8 cellular contexts compared by ENCODE assay signal in genomic region chr19:43595999-43596841, GRCh38. TPM values are rescaled to one million over a fixed set of nuclear protein-coding genes. Genes with fewer than 3 reads are reported as not detected.
DNase-seq lines count a peak whose midpoint lies in the region; ATAC-seq and TF ChIP-seq lines count a peak whose summit lies in the region.

A gene with protein sequence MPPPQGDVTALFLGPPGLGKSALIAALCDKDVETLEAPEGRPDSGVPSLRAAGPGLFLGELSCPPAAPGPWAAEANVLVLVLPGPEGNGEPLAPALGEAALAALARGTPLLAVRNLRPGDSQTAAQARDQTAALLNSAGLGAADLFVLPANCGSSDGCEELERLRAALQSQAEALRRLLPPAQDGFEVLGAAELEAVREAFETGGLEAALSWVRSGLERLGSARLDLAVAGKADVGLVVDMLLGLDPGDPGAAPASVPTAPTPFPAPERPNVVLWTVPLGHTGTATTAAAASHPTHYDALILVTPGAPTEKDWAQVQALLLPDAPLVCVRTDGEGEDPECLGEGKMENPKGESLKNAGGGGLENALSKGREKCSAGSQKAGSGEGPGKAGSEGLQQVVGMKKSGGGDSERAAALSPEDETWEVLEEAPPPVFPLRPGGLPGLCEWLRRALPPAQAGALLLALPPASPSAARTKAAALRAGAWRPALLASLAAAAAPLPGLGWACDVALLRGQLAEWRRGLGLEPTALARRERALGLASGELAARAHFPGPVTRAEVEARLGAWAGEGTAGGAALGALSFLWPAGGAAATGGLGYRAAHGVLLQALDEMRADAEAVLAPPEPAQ (minus strand): TSS chr19:43596134. CDS start chr19:43595338, 796 bp downstream.
A gene with protein sequence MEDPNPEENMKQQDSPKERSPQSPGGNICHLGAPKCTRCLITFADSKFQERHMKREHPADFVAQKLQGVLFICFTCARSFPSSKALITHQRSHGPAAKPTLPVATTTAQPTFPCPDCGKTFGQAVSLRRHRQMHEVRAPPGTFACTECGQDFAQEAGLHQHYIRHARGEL (plus strand): TSS chr19:43596595. CDS start chr19:43597109, 514 bp downstream.

- H3K27me3 ChIP-seq in DND-41 (ENCODE audit: insufficient read depth, low read length, poor library complexity) (no peaks in the 10 kb centered on the region), GM23248 (replicated peaks; ENCODE audit: insufficient read depth) (no peaks in the 10 kb centered on the region), esophagus squamous epithelium (no peaks in the 10 kb centered on the region)

- H2AFZ ChIP-seq in DND-41 (ENCODE audit: low read depth, low read length) = peak within 1 kb of the TSS; percentile 89
- peak within 1 kb of the TSS; percentile 87 for H2AFZ ChIP-seq in GM23248

- peaks cover 66% of the 10 kb centered on the region for H3K79me2 ChIP-seq in DND-41 (ENCODE audit: insufficient read depth, low read length)
- peaks cover 75% of the 10 kb centered on the region for H3K79me2 ChIP-seq in GM23248 (ENCODE audit: insufficient read depth)

- peak within 1 kb of the TSS; percentile 97 for H3K27ac Mint-ChIP-seq in activated T-helper 1 cell treated with anti-CD3 and anti-CD28 coated beads, Interleukin-12 subunit alpha, Interleukin-12 subunit beta, Interleukin-2, Interleukin-4 antibody, amounts not matched to agents 30 ng/mL and 10 ng/mL and 1 ng/mL, durations not matched to agents 14 hours and 24 hours and 36 hours

- peak within 1 kb of the TSS; percentile 63 for H3K9ac ChIP-seq in DND-41 (ENCODE audit: low read depth, low read length)
- peak within 1 kb of the TSS; percentile 97 for H3K9ac ChIP-seq in GM23248

- in situ Hi-C loops in GM23248 (cut with MboI) = no loop called here

- ATAC-seq in DND-41 (ENCODE audit: insufficient read depth, low read depth) = peak; percentile 78

- peak within 1 kb of the TSS; percentile 99 for H3K27ac ChIP-seq in DND-41 (ENCODE audit: low read length)
- H3K27ac ChIP-seq in GM23248 = peak within 1 kb of the TSS; percentile 98
- peak within 1 kb of the TSS; percentile 91 to 99 (median 98) for H3K27ac ChIP-seq in esophagus squamous epithelium

- H4K20me1 ChIP-seq in DND-41 (ENCODE audit: insufficient read depth, low read length) (peaks cover 15% of the 10 kb centered on the region; the same call in 1 of the 2 replicates), GM23248 (ENCODE audit: insufficient read depth) (no peaks in the 10 kb centered on the region)

- peak within 1 kb of the TSS; percentile 97 for H3K4me3 Mint-ChIP-seq in activated T-helper 1 cell treated with anti-CD3 and anti-CD28 coated beads, Interleukin-12 subunit alpha, Interleukin-12 subunit beta, Interleukin-2, Interleukin-4 antibody, amounts not matched to agents 30 ng/mL and 10 ng/mL and 1 ng/mL, durations not matched to agents 14 hours and 24 hours and 36 hours

- intact Hi-C loops in activated T-helper 1 cell treated with anti-CD3 and anti-CD28 coated beads, Interleukin-12 subunit alpha, Interleukin-12 subunit beta, Interleukin-2, Interleukin-4 antibody, amounts not matched to agents 30 ng/mL and 10 ng/mL and 1 ng/mL, durations not matched to agents 14 hours and 24 hours and 36 hours (cut with micrococcal nuclease) = loop anchor here (1.0 to 5.0 kb wide), 11 partner anchors 16 to 906 kb away; partner anchors contain the start of genes PHLDB3, PINLYP, SMG9 and XRCC1
- intact Hi-C loops in esophagus squamous epithelium (cut with DNase I) = loop anchor here (10.0 kb wide), 1 partner anchor 61 kb away; the partner anchor contains the start of gene ZNF575

- H3K36me3 Mint-ChIP-seq in activated T-helper 1 cell treated with anti-CD3 and anti-CD28 coated beads, Interleukin-12 subunit alpha, Interleukin-12 subunit beta, Interleukin-2, Interleukin-4 antibody, amounts not matched to agents 30 ng/mL and 10 ng/mL and 1 ng/mL, durations not matched to agents 14 hours and 24 hours and 36 hours (ENCODE audit: low read depth) = peaks cover 15% of the 10 kb centered on the region

- no peaks in the 10 kb centered on the region for H3K27me3 Mint-ChIP-seq in activated T-helper 1 cell treated with anti-CD3 and anti-CD28 coated beads, Interleukin-12 subunit alpha, Interleukin-12 subunit beta, Interleukin-2, Interleukin-4 antibody, amounts not matched to agents 30 ng/mL and 10 ng/mL and 1 ng/mL, durations not matched to agents 14 hours and 24 hours and 36 hours (ENCODE audit: insufficient read depth)

- 0 to 1% methylated on average over 57 to 59 of the region's 60 CpGs for WGBS in GM23248 (ENCODE audit: low coverage in 1 of 2, low lambda C conversion rate in 2 of 2, missing lambda C conversion rate in 2 of 2), 2 experiments
- 0% methylated on average over 3 to 40 of the region's 60 CpGs for WGBS in esophagus squamous epithelium, 2 donors

- H3K9me3 ChIP-seq in DND-41 (ENCODE audit: insufficient read depth, low read length, severe bottlenecking) (no peaks in the 10 kb centered on the region), GM23248 (ENCODE audit: low read depth) (no peaks in the 10 kb centered on the region), esophagus squamous epithelium (no peaks in the 10 kb centered on the region)

- no peaks in the 10 kb centered on the region for H3K9me3 Mint-ChIP-seq in activated T-helper 1 cell treated with anti-CD3 and anti-CD28 coated beads, Interleukin-12 subunit alpha, Interleukin-12 subunit beta, Interleukin-2, Interleukin-4 antibody, amounts not matched to agents 30 ng/mL and 10 ng/mL and 1 ng/mL, durations not matched to agents 14 hours and 24 hours and 36 hours

- H3K36me3 ChIP-seq in DND-41 (ENCODE audit: insufficient read depth, low read length) (peaks cover 54% of the 10 kb centered on the region), GM23248 (ENCODE audit: low read depth) (peaks cover 4% of the 10 kb centered on the region; the same call in 1 of the 2 replicates), esophagus squamous epithelium (peaks cover 13 to 64% (median 22%) of the 10 kb centered on the region in 3 donors)

- H3K4me2 ChIP-seq in DND-41 (ENCODE audit: insufficient read depth, low read length) = peak within 1 kb of the TSS; percentile 99
- H3K4me2 ChIP-seq in GM23248 (ENCODE audit: unreplicated experiment) = peak within 1 kb of the TSS; percentile 91

- DNase-seq in DND-41 (peak; percentile 100), GM23248 (peak; percentile 100), Kasumi-1 (lab: John Stamatoyannopoulos, UW) (peak; percentile 97 to 98), RPMI7951 (ENCODE audit: low read depth) (peak; percentile 98), esophagus squamous epithelium (lab: John Stamatoyannopoulos, UW) (peak; percentile 92), myocyte (ENCODE audit: low read depth) (peak; percentile 100)
- DNase-seq in activated T-helper 1 cell treated with anti-CD3 and anti-CD28 coated beads, Interleukin-12 subunit alpha, Interleukin-12 subunit beta, Interleukin-2, Interleukin-4 antibody, amounts not matched to agents 30 ng/mL and 10 ng/mL and 1 ng/mL, durations not matched to agents 14 hours and 24 hours and 36 hours (ENCODE audit: low spot score) = peak; percentile 100
- DNase-seq in stimulated activated CD8-positive, alpha-beta memory T cell treated with anti-CD3 and anti-CD28 coated beads, Interleukin-7, amount 100 ng/mL, for 48 hours (ENCODE audit: extremely low read depth in 1 of 2, low read depth in 1 of 2) = peak; percentile 99 to 100

- TF ChIP-seq POLR2A in esophagus squamous epithelium (IDR thresholded peaks at IDR 0.05) = peak in 3 of 4 donors; percentile 58 to 90 (median 79)

- H3F3A ChIP-seq in GM23248 (ENCODE audit: insufficient read depth) = peaks cover 4% of the 10 kb centered on the region; the same call in 1 of the 2 replicates

- no peaks in the 10 kb centered on the region for H3K9me2 ChIP-seq in GM23248 (ENCODE audit: insufficient read depth)

- peak; percentile 37 for TF ChIP-seq CTCF in DND-41 (IDR thresholded peaks at IDR 0.05; ENCODE audit: borderline replicate concordance, extremely low read depth, low read length, poor library complexity, severe bottlenecking)
- peak in 3 of 6 experiments; percentile 6 to 17 (median 15) for TF ChIP-seq CTCF in esophagus squamous epithelium (IDR thresholded peaks at IDR 0.05)

- H3K4me1 Mint-ChIP-seq in activated T-helper 1 cell treated with anti-CD3 and anti-CD28 coated beads, Interleukin-12 subunit alpha, Interleukin-12 subunit beta, Interleukin-2, Interleukin-4 antibody, amounts not matched to agents 30 ng/mL and 10 ng/mL and 1 ng/mL, durations not matched to agents 14 hours and 24 hours and 36 hours (ENCODE audit: low read depth) = peaks cover 39% of the 10 kb centered on the region

- H3K4me3 ChIP-seq in DND-41 (ENCODE audit: low read depth in 1 of 2, low read length in 2 of 2) (peak within 1 kb of the TSS; percentile 91 to 97), GM23248 (peak within 1 kb of the TSS; percentile 96), esophagus squamous epithelium (peak within 1 kb of the TSS; percentile 49 to 82 (median 74))

- H3K4me1 ChIP-seq in DND-41 (ENCODE audit: insufficient read depth, low read length) = peaks cover 45% of the 10 kb centered on the region
- peaks cover 22% of the 10 kb centered on the region for H3K4me1 ChIP-seq in GM23248 (ENCODE audit: insufficient read depth)
- H3K4me1 ChIP-seq in esophagus squamous epithelium = peaks cover 27 to 54% (median 29%) of the 10 kb centered on the region in 3 donors

RNA-seq across cellular contexts. Expression of the first gene that starts in this region (rescaled TPM):
- total RNA-seq in GM23248 (2014; rRNA removed; shearing (Covaris generic)) = 19.9 and 25.5 TPM in 2 replicates
- polyA plus RNA-seq in GM23248 (2016; fragmentation: Nextera tagmentation; extraction: Ambion mirVana) = 5.7 and 6.0 TPM in 2 replicates
- 11.9 and 16.4 TPM in 2 replicates for total RNA-seq in RPMI7951 (2014; rRNA removed; shearing (Covaris generic))
- total RNA-seq in activated T-helper 1 cell treated with anti-CD3 and anti-CD28 coated beads, Interleukin-12 subunit alpha, Interleukin-12 subunit beta, Interleukin-2, Interleukin-4 antibody, amounts not matched to agents 30 ng/mL and 10 ng/mL and 1 ng/mL, durations not matched to agents 14 hours and 24 hours and 36 hours = 33.5 and 34.9 TPM in 2 replicates
- total RNA-seq in esophagus squamous epithelium (10 to 100 TPM in 3 of 4 donors, 1 to 10 TPM in 1; 9.6 to 18.4 (median 15.1) TPM), myocyte (41.3 and 48.1 TPM in 2 replicates)
- polyA plus RNA-seq in myocyte (2012) = 12.1 TPM

RNA-seq across cellular contexts. Expression of the second gene that starts in this region (rescaled TPM):
- total RNA-seq in GM23248 (2014; rRNA removed; shearing (Covaris generic)) = 11.7 and 14.4 TPM in 2 replicates
- 19.3 and 22.2 TPM in 2 replicates for polyA plus RNA-seq in GM23248 (2016; fragmentation: Nextera tagmentation; extraction: Ambion mirVana)
- total RNA-seq in RPMI7951 (2014; rRNA removed; shearing (Covaris generic)) = 13.1 and 18.9 TPM in 2 replicates
- 17.3 and 18.6 TPM in 2 replicates for total RNA-seq in activated T-helper 1 cell treated with anti-CD3 and anti-CD28 coated beads, Interleukin-12 subunit alpha, Interleukin-12 subunit beta, Interleukin-2, Interleukin-4 antibody, amounts not matched to agents 30 ng/mL and 10 ng/mL and 1 ng/mL, durations not matched to agents 14 hours and 24 hours and 36 hours
- total RNA-seq in esophagus squamous epithelium = 10 to 100 TPM in 2 of 4 donors, 1 to 10 TPM in 2; 4.2 to 16.8 (median 10.0) TPM
- 10.1 and 12.2 TPM in 2 replicates for total RNA-seq in myocyte
- 15.2 TPM for polyA plus RNA-seq in myocyte (2012)

Comparison
In these comparisons a context has a peak if more than half of its experiments do, and no peak if none do; other contexts are left out.
1. Peak in every context shown above with its lines: DNase-seq, ATAC-seq, H3K4me3 ChIP-seq and H3K27ac ChIP-seq.